Comparison of ENCODE assay signal across 33 cellular contexts in genomic region chr4:88747351-88747750, GRCh38.
"Had no signal": no experiment of that assay in that cellular context is flagged by ENCODE, and none has a peak within 500 bp of the region (broad histone marks: within the 10 kb centered on the region; RNA-seq: fewer than 3 reads in every experiment).

No MANE protein-coding gene starts in this region.

- H3K4me3 Mint-ChIP-seq: activated B cell treated with CpG ODN at 0.5 μM for 24 hours; activated CD4-positive, alpha-beta memory T cell treated with anti-CD3 and anti-CD28 coated beads for 36 hours; activated CD4-positive, alpha-beta T cell treated with anti-CD3 and anti-CD28 coated beads for 36 hours; activated CD4-positive, alpha-beta T cell treated with anti-CD3 and anti-CD28 coated beads, Interleukin-2, amount 10 ng/mL, durations not matched to agents 24 days and 14 days; activated CD8-positive, alpha-beta memory T cell treated with anti-CD3 and anti-CD28 coated beads, Interleukin-2, amount 10 ng/mL, durations not matched to agents 7 days and 5 days; activated CD8-positive, alpha-beta T cell treated with anti-CD3 and anti-CD28 coated beads, Interleukin-2, amount 10 ng/mL, durations not matched to agents 7 days and 5 days; activated naive CD4-positive, alpha-beta T cell treated with anti-CD3 and anti-CD28 coated beads for 36 hours; activated naive CD4-positive, alpha-beta T cell treated with anti-CD3 and anti-CD28 coated beads, Interleukin-2, amount 50 U/mL, for 24 hours; activated naive CD8-positive, alpha-beta T cell treated with anti-CD3 and anti-CD28 coated beads for 36 hours; activated naive CD8-positive, alpha-beta T cell treated with anti-CD3 and anti-CD28 coated beads, Interleukin-2, amount 50 U/mL, for 24 hours; activated T-helper 1 cell treated with anti-CD3 and anti-CD28 coated beads, Interleukin-12 subunit alpha, Interleukin-12 subunit beta, Interleukin-2, Interleukin-4 antibody, amounts not matched to agents 30 ng/mL and 10 ng/mL and 1 ng/mL, durations not matched to agents 14 hours and 24 hours and 36 hours; T-helper 17 cell; T-helper 2 cell treated with Interferon-gamma antibody and Interleukin-4, amounts not matched to agents 5 μg/mL and 100 μg/mL, for 36 hours had no signal

- ATAC-seq: activated CD4-positive, alpha-beta T cell treated with anti-CD3 and anti-CD28 coated beads for 36 hours; activated CD4-positive, CD25-positive, alpha-beta regulatory T cell treated with anti-CD3 and anti-CD28 coated beads, Interleukin-2, amount 50 U/mL, for 24 hours; activated CD8-positive, alpha-beta memory T cell treated with anti-CD3 and anti-CD28 coated beads, Interleukin-2, amount 10 ng/mL, durations not matched to agents 7 days and 5 days; activated CD8-positive, alpha-beta T cell treated with anti-CD3 and anti-CD28 coated beads, Interleukin-2, amount 10 ng/mL, durations not matched to agents 7 days and 5 days; activated naive CD8-positive, alpha-beta T cell treated with anti-CD3 and anti-CD28 coated beads, Interleukin-2, amount 50 U/mL, for 24 hours; body of pancreas; gastroesophageal sphincter; T-helper 17 cell had no signal

- H3K27ac ChIP-seq: adrenal gland, body of pancreas, colonic mucosa, epithelial cell of prostate, esophagus squamous epithelium, WERI-Rb-1 had no signal

- H3K4me3 ChIP-seq: adrenal gland, body of pancreas, colonic mucosa, esophagus squamous epithelium, gastroesophageal sphincter had no signal

- H3K9me3 Mint-ChIP-seq: activated B cell treated with CpG ODN at 0.5 μM for 24 hours; activated CD4-positive, alpha-beta memory T cell treated with anti-CD3 and anti-CD28 coated beads for 36 hours; activated CD4-positive, alpha-beta T cell treated with anti-CD3 and anti-CD28 coated beads, Interleukin-2, amount 10 ng/mL, durations not matched to agents 24 days and 14 days; activated naive CD4-positive, alpha-beta T cell treated with anti-CD3 and anti-CD28 coated beads for 36 hours; activated naive CD4-positive, alpha-beta T cell treated with anti-CD3 and anti-CD28 coated beads, Interleukin-2, amount 50 U/mL, for 24 hours; activated naive CD8-positive, alpha-beta T cell treated with anti-CD3 and anti-CD28 coated beads for 36 hours; activated naive CD8-positive, alpha-beta T cell treated with anti-CD3 and anti-CD28 coated beads, Interleukin-2, amount 50 U/mL, for 24 hours; activated T-helper 1 cell treated with anti-CD3 and anti-CD28 coated beads, Interleukin-12 subunit alpha, Interleukin-12 subunit beta, Interleukin-2, Interleukin-4 antibody, amounts not matched to agents 30 ng/mL and 10 ng/mL and 1 ng/mL, durations not matched to agents 14 hours and 24 hours and 36 hours; activated T-helper 2 cell treated with anti-CD3 and anti-CD28 coated beads, Interferon-gamma antibody, Interleukin-2, Interleukin-4, amounts not matched to agents 10 μg/mL and 5 μg/mL and 100 μg/mL, durations not matched to agents 14 hours and 24 hours and 36 hours; T-helper 2 cell treated with Interferon-gamma antibody and Interleukin-4, amounts not matched to agents 5 μg/mL and 100 μg/mL, for 36 hours had no signal

- H3K36me3 Mint-ChIP-seq: activated CD8-positive, alpha-beta memory T cell treated with anti-CD3 and anti-CD28 coated beads, Interleukin-2, amount 10 ng/mL, durations not matched to agents 7 days and 5 days had no signal

- H3K27ac Mint-ChIP-seq: activated B cell treated with CpG ODN at 0.5 μM for 24 hours; activated CD4-positive, alpha-beta memory T cell treated with anti-CD3 and anti-CD28 coated beads for 36 hours; activated CD4-positive, alpha-beta T cell treated with anti-CD3 and anti-CD28 coated beads for 36 hours; activated CD4-positive, alpha-beta T cell treated with anti-CD3 and anti-CD28 coated beads, Interleukin-2, amount 10 ng/mL, durations not matched to agents 24 days and 14 days; activated CD8-positive, alpha-beta memory T cell treated with anti-CD3 and anti-CD28 coated beads, Interleukin-2, amount 10 ng/mL, durations not matched to agents 7 days and 5 days; activated CD8-positive, alpha-beta T cell treated with anti-CD3 and anti-CD28 coated beads, Interleukin-2, amount 10 ng/mL, durations not matched to agents 7 days and 5 days; activated naive CD4-positive, alpha-beta T cell treated with anti-CD3 and anti-CD28 coated beads for 36 hours; activated naive CD4-positive, alpha-beta T cell treated with anti-CD3 and anti-CD28 coated beads, Interleukin-2, amount 50 U/mL, for 24 hours; activated naive CD8-positive, alpha-beta T cell treated with anti-CD3 and anti-CD28 coated beads for 36 hours; activated naive CD8-positive, alpha-beta T cell treated with anti-CD3 and anti-CD28 coated beads, Interleukin-2, amount 50 U/mL, for 24 hours; activated T-helper 1 cell treated with anti-CD3 and anti-CD28 coated beads, Interleukin-12 subunit alpha, Interleukin-12 subunit beta, Interleukin-2, Interleukin-4 antibody, amounts not matched to agents 30 ng/mL and 10 ng/mL and 1 ng/mL, durations not matched to agents 14 hours and 24 hours and 36 hours; activated T-helper 2 cell treated with anti-CD3 and anti-CD28 coated beads, Interferon-gamma antibody, Interleukin-2, Interleukin-4, amounts not matched to agents 10 μg/mL and 5 μg/mL and 100 μg/mL, durations not matched to agents 14 hours and 24 hours and 36 hours; T-helper 17 cell; T-helper 2 cell treated with Interferon-gamma antibody and Interleukin-4, amounts not matched to agents 5 μg/mL and 100 μg/mL, for 36 hours had no signal

- H3K27me3 Mint-ChIP-seq: activated B cell treated with CpG ODN at 0.5 μM for 24 hours; activated CD4-positive, alpha-beta memory T cell treated with anti-CD3 and anti-CD28 coated beads for 36 hours; activated CD4-positive, alpha-beta T cell treated with anti-CD3 and anti-CD28 coated beads for 36 hours; activated CD4-positive, alpha-beta T cell treated with anti-CD3 and anti-CD28 coated beads, Interleukin-2, amount 10 ng/mL, durations not matched to agents 24 days and 14 days; activated CD8-positive, alpha-beta memory T cell treated with anti-CD3 and anti-CD28 coated beads, Interleukin-2, amount 10 ng/mL, durations not matched to agents 7 days and 5 days; activated naive CD4-positive, alpha-beta T cell treated with anti-CD3 and anti-CD28 coated beads, Interleukin-2, amount 50 U/mL, for 24 hours; activated naive CD8-positive, alpha-beta T cell treated with anti-CD3 and anti-CD28 coated beads, Interleukin-2, amount 50 U/mL, for 24 hours; T-helper 17 cell had no signal

- H3K27me3 ChIP-seq: adrenal gland, body of pancreas, colonic mucosa, esophagus squamous epithelium, gastroesophageal sphincter had no signal

- DNase-seq: activated B cell treated with CpG ODN at 0.5 μM for 24 hours; activated CD4-positive, alpha-beta memory T cell treated with anti-CD3 and anti-CD28 coated beads for 36 hours; activated CD4-positive, alpha-beta T cell treated with anti-CD3 and anti-CD28 coated beads for 36 hours; activated CD4-positive, alpha-beta T cell treated with anti-CD3 and anti-CD28 coated beads, Interleukin-2, amount 10 ng/mL, durations not matched to agents 24 days and 14 days; activated CD8-positive, alpha-beta memory T cell treated with anti-CD3 and anti-CD28 coated beads, Interleukin-2, amount 10 ng/mL, durations not matched to agents 7 days and 5 days; activated CD8-positive, alpha-beta memory T cell treated with anti-CD3 and anti-CD28 coated beads, Interleukin-2, amount 50 U/mL, for 4 hours; activated CD8-positive, alpha-beta T cell treated with anti-CD3 and anti-CD28 coated beads, Interleukin-2, amount 10 ng/mL, durations not matched to agents 7 days and 5 days; activated effector memory CD4-positive, alpha-beta T cell treated with anti-CD3 and anti-CD28 coated beads, Interleukin-2, amount 50 U/mL, for 16 hours; activated naive CD4-positive, alpha-beta T cell treated with anti-CD3 and anti-CD28 coated beads for 36 hours; activated naive CD8-positive, alpha-beta T cell treated with anti-CD3 and anti-CD28 coated beads for 36 hours; activated naive CD8-positive, alpha-beta T cell treated with anti-CD3 and anti-CD28 coated beads, Interleukin-2, amount 50 U/mL, for 24 hours; activated T-cell treated with anti-CD3 and anti-CD28 coated beads, Interleukin-2, amount 50 U/mL, for 1 hour; activated T-cell treated with anti-CD3 and anti-CD28 coated beads, Interleukin-2, amount 50 U/mL, for 48 hours; adrenal gland; amygdala; aorta; body of pancreas; caudate nucleus; colonic mucosa; effector CD8-positive, alpha-beta T cell; esophagus squamous epithelium; foreskin melanocyte; head of caudate nucleus; T-helper 17 cell; T1000; WERI-Rb-1 had no signal

- H3K9me3 ChIP-seq: adrenal gland, body of pancreas, colonic mucosa, esophagus squamous epithelium, gastroesophageal sphincter had no signal

- H3K4me1 ChIP-seq: colonic mucosa had no signal

- H3K4me1 Mint-ChIP-seq: activated B cell treated with CpG ODN at 0.5 μM for 24 hours; activated CD4-positive, alpha-beta T cell treated with anti-CD3 and anti-CD28 coated beads for 36 hours; activated CD4-positive, alpha-beta T cell treated with anti-CD3 and anti-CD28 coated beads, Interleukin-2, amount 10 ng/mL, durations not matched to agents 24 days and 14 days; activated naive CD4-positive, alpha-beta T cell treated with anti-CD3 and anti-CD28 coated beads, Interleukin-2, amount 50 U/mL, for 24 hours; activated naive CD8-positive, alpha-beta T cell treated with anti-CD3 and anti-CD28 coated beads for 36 hours; activated naive CD8-positive, alpha-beta T cell treated with anti-CD3 and anti-CD28 coated beads, Interleukin-2, amount 50 U/mL, for 24 hours; T-helper 17 cell had no signal
